In genomic region chr19:41860419-41861097, GRCh38 we compare ENCODE assay signal across 1 cellular context.
A peak's percentile ranks its signal among the peaks of the same experiment; 100 is the strongest.
TF ChIP-seq lines count a peak whose summit lies in the region.

No MANE protein-coding gene starts in this region.

TF ChIP-seq in GM12878, 131 proteins besides CTCF, POLR2A, EP300 and RAD21 (continued from another document and continues in another):
- TF ChIP-seq, protein P1, sequence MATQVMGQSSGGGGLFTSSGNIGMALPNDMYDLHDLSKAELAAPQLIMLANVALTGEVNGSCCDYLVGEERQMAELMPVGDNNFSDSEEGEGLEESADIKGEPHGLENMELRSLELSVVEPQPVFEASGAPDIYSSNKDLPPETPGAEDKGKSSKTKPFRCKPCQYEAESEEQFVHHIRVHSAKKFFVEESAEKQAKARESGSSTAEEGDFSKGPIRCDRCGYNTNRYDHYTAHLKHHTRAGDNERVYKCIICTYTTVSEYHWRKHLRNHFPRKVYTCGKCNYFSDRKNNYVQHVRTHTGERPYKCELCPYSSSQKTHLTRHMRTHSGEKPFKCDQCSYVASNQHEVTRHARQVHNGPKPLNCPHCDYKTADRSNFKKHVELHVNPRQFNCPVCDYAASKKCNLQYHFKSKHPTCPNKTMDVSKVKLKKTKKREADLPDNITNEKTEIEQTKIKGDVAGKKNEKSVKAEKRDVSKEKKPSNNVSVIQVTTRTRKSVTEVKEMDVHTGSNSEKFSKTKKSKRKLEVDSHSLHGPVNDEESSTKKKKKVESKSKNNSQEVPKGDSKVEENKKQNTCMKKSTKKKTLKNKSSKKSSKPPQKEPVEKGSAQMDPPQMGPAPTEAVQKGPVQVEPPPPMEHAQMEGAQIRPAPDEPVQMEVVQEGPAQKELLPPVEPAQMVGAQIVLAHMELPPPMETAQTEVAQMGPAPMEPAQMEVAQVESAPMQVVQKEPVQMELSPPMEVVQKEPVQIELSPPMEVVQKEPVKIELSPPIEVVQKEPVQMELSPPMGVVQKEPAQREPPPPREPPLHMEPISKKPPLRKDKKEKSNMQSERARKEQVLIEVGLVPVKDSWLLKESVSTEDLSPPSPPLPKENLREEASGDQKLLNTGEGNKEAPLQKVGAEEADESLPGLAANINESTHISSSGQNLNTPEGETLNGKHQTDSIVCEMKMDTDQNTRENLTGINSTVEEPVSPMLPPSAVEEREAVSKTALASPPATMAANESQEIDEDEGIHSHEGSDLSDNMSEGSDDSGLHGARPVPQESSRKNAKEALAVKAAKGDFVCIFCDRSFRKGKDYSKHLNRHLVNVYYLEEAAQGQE (IDR thresholded peaks at IDR 0.05; ENCODE audit: low read depth, low read length) = no peak
- no peak for TF ChIP-seq ZBTB4 (CRISPR knock-in tag; IDR thresholded peaks at IDR 0.05)
- no peak for TF ChIP-seq GATAD2B (conservative IDR thresholded peaks at IDR 0.05; ENCODE audit: low read depth)
- no peak for TF ChIP-seq KDM1A (IDR thresholded peaks at IDR 0.05; ENCODE audit: borderline replicate concordance)
- TF ChIP-seq RELB (IDR thresholded peaks at IDR 0.05; ENCODE audit: low read depth) = no peak
- TF ChIP-seq CBX5 (IDR thresholded peaks at IDR 0.05; ENCODE audit: low read depth) = no peak
- TF ChIP-seq ZNF384 (IDR thresholded peaks at IDR 0.05; ENCODE audit: borderline replicate concordance, low read depth, low read length) = no peak
- TF ChIP-seq, protein P2, sequence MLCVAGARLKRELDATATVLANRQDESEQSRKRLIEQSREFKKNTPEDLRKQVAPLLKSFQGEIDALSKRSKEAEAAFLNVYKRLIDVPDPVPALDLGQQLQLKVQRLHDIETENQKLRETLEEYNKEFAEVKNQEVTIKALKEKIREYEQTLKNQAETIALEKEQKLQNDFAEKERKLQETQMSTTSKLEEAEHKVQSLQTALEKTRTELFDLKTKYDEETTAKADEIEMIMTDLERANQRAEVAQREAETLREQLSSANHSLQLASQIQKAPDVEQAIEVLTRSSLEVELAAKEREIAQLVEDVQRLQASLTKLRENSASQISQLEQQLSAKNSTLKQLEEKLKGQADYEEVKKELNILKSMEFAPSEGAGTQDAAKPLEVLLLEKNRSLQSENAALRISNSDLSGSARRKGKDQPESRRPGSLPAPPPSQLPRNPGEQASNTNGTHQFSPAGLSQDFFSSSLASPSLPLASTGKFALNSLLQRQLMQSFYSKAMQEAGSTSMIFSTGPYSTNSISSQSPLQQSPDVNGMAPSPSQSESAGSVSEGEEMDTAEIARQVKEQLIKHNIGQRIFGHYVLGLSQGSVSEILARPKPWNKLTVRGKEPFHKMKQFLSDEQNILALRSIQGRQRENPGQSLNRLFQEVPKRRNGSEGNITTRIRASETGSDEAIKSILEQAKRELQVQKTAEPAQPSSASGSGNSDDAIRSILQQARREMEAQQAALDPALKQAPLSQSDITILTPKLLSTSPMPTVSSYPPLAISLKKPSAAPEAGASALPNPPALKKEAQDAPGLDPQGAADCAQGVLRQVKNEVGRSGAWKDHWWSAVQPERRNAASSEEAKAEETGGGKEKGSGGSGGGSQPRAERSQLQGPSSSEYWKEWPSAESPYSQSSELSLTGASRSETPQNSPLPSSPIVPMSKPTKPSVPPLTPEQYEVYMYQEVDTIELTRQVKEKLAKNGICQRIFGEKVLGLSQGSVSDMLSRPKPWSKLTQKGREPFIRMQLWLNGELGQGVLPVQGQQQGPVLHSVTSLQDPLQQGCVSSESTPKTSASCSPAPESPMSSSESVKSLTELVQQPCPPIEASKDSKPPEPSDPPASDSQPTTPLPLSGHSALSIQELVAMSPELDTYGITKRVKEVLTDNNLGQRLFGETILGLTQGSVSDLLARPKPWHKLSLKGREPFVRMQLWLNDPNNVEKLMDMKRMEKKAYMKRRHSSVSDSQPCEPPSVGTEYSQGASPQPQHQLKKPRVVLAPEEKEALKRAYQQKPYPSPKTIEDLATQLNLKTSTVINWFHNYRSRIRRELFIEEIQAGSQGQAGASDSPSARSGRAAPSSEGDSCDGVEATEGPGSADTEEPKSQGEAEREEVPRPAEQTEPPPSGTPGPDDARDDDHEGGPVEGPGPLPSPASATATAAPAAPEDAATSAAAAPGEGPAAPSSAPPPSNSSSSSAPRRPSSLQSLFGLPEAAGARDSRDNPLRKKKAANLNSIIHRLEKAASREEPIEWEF (IDR thresholded peaks at IDR 0.05; ENCODE audit: insufficient replicate concordance, low read depth, low read length) = no peak
- TF ChIP-seq, protein P3, sequence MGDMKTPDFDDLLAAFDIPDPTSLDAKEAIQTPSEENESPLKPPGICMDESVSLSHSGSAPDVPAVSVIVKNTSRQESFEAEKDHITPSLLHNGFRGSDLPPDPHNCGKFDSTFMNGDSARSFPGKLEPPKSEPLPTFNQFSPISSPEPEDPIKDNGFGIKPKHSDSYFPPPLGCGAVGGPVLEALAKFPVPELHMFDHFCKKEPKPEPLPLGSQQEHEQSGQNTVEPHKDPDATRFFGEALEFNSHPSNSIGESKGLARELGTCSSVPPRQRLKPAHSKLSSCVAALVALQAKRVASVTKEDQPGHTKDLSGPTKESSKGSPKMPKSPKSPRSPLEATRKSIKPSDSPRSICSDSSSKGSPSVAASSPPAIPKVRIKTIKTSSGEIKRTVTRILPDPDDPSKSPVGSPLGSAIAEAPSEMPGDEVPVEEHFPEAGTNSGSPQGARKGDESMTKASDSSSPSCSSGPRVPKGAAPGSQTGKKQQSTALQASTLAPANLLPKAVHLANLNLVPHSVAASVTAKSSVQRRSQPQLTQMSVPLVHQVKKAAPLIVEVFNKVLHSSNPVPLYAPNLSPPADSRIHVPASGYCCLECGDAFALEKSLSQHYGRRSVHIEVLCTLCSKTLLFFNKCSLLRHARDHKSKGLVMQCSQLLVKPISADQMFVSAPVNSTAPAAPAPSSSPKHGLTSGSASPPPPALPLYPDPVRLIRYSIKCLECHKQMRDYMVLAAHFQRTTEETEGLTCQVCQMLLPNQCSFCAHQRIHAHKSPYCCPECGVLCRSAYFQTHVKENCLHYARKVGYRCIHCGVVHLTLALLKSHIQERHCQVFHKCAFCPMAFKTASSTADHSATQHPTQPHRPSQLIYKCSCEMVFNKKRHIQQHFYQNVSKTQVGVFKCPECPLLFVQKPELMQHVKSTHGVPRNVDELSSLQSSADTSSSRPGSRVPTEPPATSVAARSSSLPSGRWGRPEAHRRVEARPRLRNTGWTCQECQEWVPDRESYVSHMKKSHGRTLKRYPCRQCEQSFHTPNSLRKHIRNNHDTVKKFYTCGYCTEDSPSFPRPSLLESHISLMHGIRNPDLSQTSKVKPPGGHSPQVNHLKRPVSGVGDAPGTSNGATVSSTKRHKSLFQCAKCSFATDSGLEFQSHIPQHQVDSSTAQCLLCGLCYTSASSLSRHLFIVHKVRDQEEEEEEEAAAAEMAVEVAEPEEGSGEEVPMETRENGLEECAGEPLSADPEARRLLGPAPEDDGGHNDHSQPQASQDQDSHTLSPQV (IDR thresholded peaks at IDR 0.05) = no peak
- peak; percentile 8; the same call in 1 of the 2 replicates for TF ChIP-seq BACH1 (IDR thresholded peaks at IDR 0.05; ENCODE audit: borderline replicate concordance)
- no peak for TF ChIP-seq HCFC1 (IDR thresholded peaks at IDR 0.05; ENCODE audit: low read length)
- 0 out of 2 replicates have a peak, but pooled peaks have one; percentile 0 for TF ChIP-seq ESRRA (IDR thresholded peaks at IDR 0.05; ENCODE audit: low read length)
- TF ChIP-seq, protein P4, sequence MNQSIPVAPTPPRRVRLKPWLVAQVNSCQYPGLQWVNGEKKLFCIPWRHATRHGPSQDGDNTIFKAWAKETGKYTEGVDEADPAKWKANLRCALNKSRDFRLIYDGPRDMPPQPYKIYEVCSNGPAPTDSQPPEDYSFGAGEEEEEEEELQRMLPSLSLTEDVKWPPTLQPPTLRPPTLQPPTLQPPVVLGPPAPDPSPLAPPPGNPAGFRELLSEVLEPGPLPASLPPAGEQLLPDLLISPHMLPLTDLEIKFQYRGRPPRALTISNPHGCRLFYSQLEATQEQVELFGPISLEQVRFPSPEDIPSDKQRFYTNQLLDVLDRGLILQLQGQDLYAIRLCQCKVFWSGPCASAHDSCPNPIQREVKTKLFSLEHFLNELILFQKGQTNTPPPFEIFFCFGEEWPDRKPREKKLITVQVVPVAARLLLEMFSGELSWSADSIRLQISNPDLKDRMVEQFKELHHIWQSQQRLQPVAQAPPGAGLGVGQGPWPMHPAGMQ (IDR thresholded peaks at IDR 0.05; ENCODE audit: borderline replicate concordance) = no peak
- TF ChIP-seq BCLAF1 (IDR thresholded peaks at IDR 0.05) = no peak
- TF ChIP-seq JUND (IDR thresholded peaks at IDR 0.05; ENCODE audit: low read depth, low read length) = no peak
- TF ChIP-seq ETV6 (conservative IDR thresholded peaks at IDR 0.05 in 1 of 2, IDR thresholded peaks at IDR 0.05 in 1 of 2; ENCODE audit: borderline replicate concordance in 1 of 2, low read depth in 1 of 2) = no peak
- no peak for TF ChIP-seq CREM (IDR thresholded peaks at IDR 0.05; ENCODE audit: low read depth)
- TF ChIP-seq SMC3 (IDR thresholded peaks at IDR 0.05; ENCODE audit: borderline replicate concordance, low read length) = no peak
- TF ChIP-seq RCOR1 (conservative IDR thresholded peaks at IDR 0.05; ENCODE audit: low read depth, low read length) = no peak
- TF ChIP-seq HDGF (IDR thresholded peaks at IDR 0.05) = peak; percentile 69
- TF ChIP-seq SKIL (IDR thresholded peaks at IDR 0.05; ENCODE audit: low read depth, poor library complexity, severe bottlenecking) = no peak
- no peak for TF ChIP-seq RELA (IDR thresholded peaks at IDR 0.05; ENCODE audit: borderline replicate concordance, partially characterized antibody)
- TF ChIP-seq CBFB (IDR thresholded peaks at IDR 0.05; ENCODE audit: low read depth) = no peak
- TF ChIP-seq IKZF2 (IDR thresholded peaks at IDR 0.05) = no peak
- no peak for TF ChIP-seq KAT2A (conservative IDR thresholded peaks at IDR 0.05; ENCODE audit: control insufficient read depth, low read depth, low read length)
- TF ChIP-seq, protein P5, sequence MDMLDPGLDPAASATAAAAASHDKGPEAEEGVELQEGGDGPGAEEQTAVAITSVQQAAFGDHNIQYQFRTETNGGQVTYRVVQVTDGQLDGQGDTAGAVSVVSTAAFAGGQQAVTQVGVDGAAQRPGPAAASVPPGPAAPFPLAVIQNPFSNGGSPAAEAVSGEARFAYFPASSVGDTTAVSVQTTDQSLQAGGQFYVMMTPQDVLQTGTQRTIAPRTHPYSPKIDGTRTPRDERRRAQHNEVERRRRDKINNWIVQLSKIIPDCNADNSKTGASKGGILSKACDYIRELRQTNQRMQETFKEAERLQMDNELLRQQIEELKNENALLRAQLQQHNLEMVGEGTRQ (IDR thresholded peaks at IDR 0.05; ENCODE audit: borderline replicate concordance, low read depth, low read length) = no peak
